Comparison of ENCODE assay signal across 8 cellular contexts in the genomic region with DNA sequence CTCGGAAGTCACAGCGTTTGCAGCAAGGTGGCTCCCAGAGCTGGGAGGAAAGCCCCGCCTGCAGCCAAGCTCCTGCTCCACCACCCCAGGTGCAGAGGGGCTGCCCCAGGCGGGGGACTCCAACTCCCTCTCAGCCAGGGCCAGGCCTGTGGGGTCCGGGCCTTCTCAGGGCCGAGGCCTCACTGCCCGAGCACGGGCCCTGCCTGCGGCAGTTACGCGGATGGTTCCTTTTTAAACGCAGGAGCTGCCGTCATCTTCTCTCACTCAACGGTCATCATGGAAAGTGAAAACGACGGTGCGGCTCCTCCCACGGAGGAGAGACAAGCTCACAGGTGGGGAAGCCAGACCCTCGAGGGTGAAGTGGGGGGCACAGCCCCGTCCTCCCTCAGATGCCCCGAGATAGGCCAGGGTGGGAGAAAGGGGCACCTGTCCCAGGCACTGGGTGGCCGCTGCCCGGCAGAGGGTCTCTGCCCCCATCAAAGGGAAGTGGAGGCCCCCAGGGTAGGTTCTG. TPM values are rescaled to one million over a fixed set of nuclear protein-coding genes. Genes with fewer than 3 reads are reported as not detected.
DNase-seq lines count a peak whose midpoint lies in the region; ATAC-seq and TF ChIP-seq lines count a peak whose summit lies in the region.
"Not testable (repeated sequence)": the region's sequence is repeated elsewhere in the genome, so short reads cannot be mapped to it uniquely, and the experiment has no call there.

No MANE protein-coding gene starts in this region.

- not testable (repeated sequence) for TF ChIP-seq POLR2A in stomach (IDR thresholded peaks at IDR 0.05)

- not testable (repeated sequence) for H3K36me3 ChIP-seq in neutrophil, stomach

- peaks cover 17% of the 10 kb centered on the region for H3K9me3 Mint-ChIP-seq in T-helper 1 cell treated with Interleukin-12 subunit alpha and Interleukin-12 subunit beta and Interleukin-4 antibody, amounts not matched to agents 30 μg/mL and 1 μg/mL, for 36 hours

- H3K27me3 Mint-ChIP-seq in T-helper 1 cell treated with Interleukin-12 subunit alpha and Interleukin-12 subunit beta and Interleukin-4 antibody, amounts not matched to agents 30 μg/mL and 1 μg/mL, for 36 hours (ENCODE audit: low read depth): not testable (repeated sequence)

- peak overlapping the region; percentile 98 for H3K27ac ChIP-seq in neutrophil
- H3K27ac ChIP-seq in stomach: peak overlapping the region; percentile 87 to 96 (median 92)

- TF ChIP-seq CTCF in GM13976 (IDR thresholded peaks at IDR 0.05; ENCODE audit: borderline replicate concordance, control extremely low read depth, extremely low read depth, insufficient read depth, missing control alignments); neutrophil (IDR thresholded peaks at IDR 0.05); stomach (IDR thresholded peaks at IDR 0.05): not testable (repeated sequence)

- not testable (repeated sequence) for TF ChIP-seq EP300 in stomach (IDR thresholded peaks at IDR 0.05)

- H3K27ac Mint-ChIP-seq in T-helper 1 cell treated with Interleukin-12 subunit alpha and Interleukin-12 subunit beta and Interleukin-4 antibody, amounts not matched to agents 30 μg/mL and 1 μg/mL, for 36 hours: peak overlapping the region; percentile 98

- DNase-seq in GM13976 (ENCODE audit: low spot score): peak; percentile 61
- DNase-seq in activated effector memory CD4-positive, alpha-beta T cell treated with Interleukin-2 at 50 U/mL for 16 hours: peak; percentile 27
- peak; percentile 26 for DNase-seq in germinal center (ENCODE audit: low spot score)
- DNase-seq in stomach: not testable (repeated sequence)

- H3K36me3 Mint-ChIP-seq in T-helper 1 cell treated with Interleukin-12 subunit alpha and Interleukin-12 subunit beta and Interleukin-4 antibody, amounts not matched to agents 30 μg/mL and 1 μg/mL, for 36 hours (ENCODE audit: low read depth): peaks cover 26% of the 10 kb centered on the region

- H3K9me3 ChIP-seq in neutrophil: not testable (repeated sequence)
- H3K9me3 ChIP-seq in stomach: peaks cover 0 to 12% (median 10%) of the 10 kb centered on the region in 4 donors

- in situ Hi-C loops in GM13976 (cut with MboI; ENCODE audit: low sequenced_read_pairs, unreplicated experiment): not testable (repeated sequence)

- H3K27me3 ChIP-seq in neutrophil (peaks cover 21% of the 10 kb centered on the region), stomach (peaks cover 0 to 21% (median 0%) of the 10 kb centered on the region in 3 donors)

- ATAC-seq in GM21381 (IDR thresholded peaks at IDR 0.05; ENCODE audit: unreplicated experiment) (peak; percentile 26), HG03060 (IDR thresholded peaks at IDR 0.05; ENCODE audit: low read depth, unreplicated experiment) (peak; percentile 18)

- WGBS in stomach, 5 donors: 22 to 59% (median 45%) methylated on average over 9 to 21 of the region's 23 CpGs

- H3K4me3 ChIP-seq in neutrophil (ENCODE audit: low read depth in 1 of 2, low read length in 1 of 2) (peak overlapping the region; percentile 56 to 58), stomach (peak overlapping the region; percentile 17 to 44 (median 23))

- intact Hi-C loops in stomach (cut with DNase I; ENCODE audit: low total_unique reads): not testable (repeated sequence)

- H3K4me1 ChIP-seq in neutrophil (ENCODE audit: control insufficient read depth in 1 of 2, insufficient read depth in 1 of 2, low read depth in 1 of 2, low read length in 1 of 2) (peaks cover 35 to 43% of the 10 kb centered on the region in 2 experiments), stomach (peaks cover 21 to 36% (median 34%) of the 10 kb centered on the region in 4 donors)

- peaks cover 49% of the 10 kb centered on the region for H3K4me1 Mint-ChIP-seq in T-helper 1 cell treated with Interleukin-12 subunit alpha and Interleukin-12 subunit beta and Interleukin-4 antibody, amounts not matched to agents 30 μg/mL and 1 μg/mL, for 36 hours (ENCODE audit: low read depth)

- H3K4me3 Mint-ChIP-seq in T-helper 1 cell treated with Interleukin-12 subunit alpha and Interleukin-12 subunit beta and Interleukin-4 antibody, amounts not matched to agents 30 μg/mL and 1 μg/mL, for 36 hours: peak overlapping the region; percentile 70

RNA-seq across cellular contexts. Expression of a gene that starts 9.0 kb away (rescaled TPM):
- total RNA-seq in stomach: 100 to 1,000 TPM in 1 of 5 donors, 10 to 100 TPM in 3, 1 to 10 TPM in 1; 8.5 to 668 (median 21.0) TPM
- 10 to 100 TPM; 18.9 to 23.8 (median 20.9) TPM for polyA plus RNA-seq in stomach

RNA-seq across cellular contexts. Expression of a gene that starts 21.4 kb away (rescaled TPM):
- total RNA-seq in stomach: 100 to 1,000 TPM in 3 of 5 donors, 10 to 100 TPM in 2; 33.2 to 413 (median 301) TPM
- polyA plus RNA-seq in stomach: 100 to 1,000 TPM in 1 of 3 donors, 10 to 100 TPM in 2; 58.0 to 128 (median 64.8) TPM

RNA-seq across cellular contexts. Expression of a gene that starts 47.6 kb away (rescaled TPM):
- 1 to 10 TPM in 1 of 5 donors, not detected in 4; 9.6 TPM for total RNA-seq in stomach
- under 1 TPM in 1 of 3 donors, not detected in 2; 0.25 TPM for polyA plus RNA-seq in stomach

RNA-seq across cellular contexts. Expression of a gene that starts 51.2 kb away (rescaled TPM):
- 10 to 100 TPM in 4 of 5 donors, 1 to 10 TPM in 1; 6.4 to 86.0 (median 27.9) TPM for total RNA-seq in stomach
- polyA plus RNA-seq in stomach: 10 to 100 TPM in 2 of 3 donors, 1 to 10 TPM in 1; 7.6 to 17.2 (median 15.6) TPM

RNA-seq across cellular contexts. Expression of a gene that starts 55.2 kb away (rescaled TPM):
- total RNA-seq in stomach: 100 to 1,000 TPM in 1 of 5 donors, 10 to 100 TPM in 1, 1 to 10 TPM in 3; 1.3 to 190 (median 4.5) TPM
- 10 to 100 TPM; 20.5 to 27.3 (median 26.7) TPM for polyA plus RNA-seq in stomach
